24 cellular contexts compared by ENCODE assay signal in the genomic region with DNA sequence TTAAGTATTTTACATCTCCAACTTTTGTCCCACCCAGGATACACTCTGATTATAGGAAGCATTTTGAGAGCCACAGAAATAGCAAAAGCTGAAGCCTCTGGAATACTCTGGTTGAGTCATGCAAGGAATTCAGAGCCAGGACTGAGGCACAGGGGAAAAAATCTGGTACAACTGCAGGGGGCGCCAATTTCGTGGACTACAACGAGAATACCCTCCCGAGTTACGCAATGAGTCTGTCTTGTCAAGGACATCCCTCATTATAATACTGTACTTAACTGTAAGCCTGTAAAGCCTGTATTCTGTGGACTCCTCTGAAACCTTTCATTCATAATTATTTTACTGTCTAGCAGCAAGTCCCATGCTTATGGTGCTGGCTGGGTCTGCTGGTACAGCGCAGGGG. TPM values are rescaled to one million over a fixed set of nuclear protein-coding genes. Genes with fewer than 3 reads are reported as not detected.
DNase-seq lines count a peak whose midpoint lies in the region; ATAC-seq and TF ChIP-seq lines count a peak whose summit lies in the region.
"Had no signal": no experiment of that assay in that cellular context is flagged by ENCODE, and none has a peak within 500 bp of the region (broad histone marks: within the 10 kb centered on the region; RNA-seq: fewer than 3 reads in every experiment).

No MANE protein-coding gene starts in this region.

- no peaks in the 10 kb centered on the region for H3K9me3 ChIP-seq in mammary epithelial cell (replicated peaks; ENCODE audit: insufficient read depth, low read length)
- H3K9me3 ChIP-seq: colonic mucosa, left ventricle myocardium inferior had no signal

- no peaks in the 10 kb centered on the region for H3K27me3 ChIP-seq in mammary epithelial cell (ENCODE audit: insufficient read depth, low read length)

- no peaks in the 10 kb centered on the region for H3K36me3 Mint-ChIP-seq in MCF 10A (ENCODE audit: insufficient read depth, unreplicated experiment)
- H3K36me3 Mint-ChIP-seq: activated naive CD8-positive, alpha-beta T cell treated with anti-CD3 and anti-CD28 coated beads for 36 hours; stimulated activated effector memory CD8-positive, alpha-beta T cell treated with anti-CD3 and anti-CD28 coated beads, Interleukin-12 subunit alpha, Interleukin-12 subunit beta, amount 100 ng/mL, for 72 hours had no signal

- H2AFZ ChIP-seq in mammary epithelial cell (ENCODE audit: low read depth, low read length) = no peak overlapping the region

- no peaks in the 10 kb centered on the region for H3K4me1 ChIP-seq in mammary epithelial cell (ENCODE audit: insufficient read depth, low read length)
- H3K4me1 ChIP-seq: colonic mucosa had no signal

- POLR2A ChIA-PET in MCF 10A (lab: Yijun Ruan, JAX) = interaction anchor here (1.6 kb wide), 1 partner anchor 36 kb away, joined by 4 read pairs; no protein-coding TSS in a partner anchor

- intact Hi-C loops in mammary epithelial cell (cut with micrococcal nuclease) = no loop called here
- intact Hi-C loops in MCF 10A (cut with micrococcal nuclease) = no loop called here

- DNase-seq in mammary epithelial cell (no peak), MCF 10A (ENCODE audit: unreplicated experiment) (no peak), SK-MEL-5 (ENCODE audit: low read depth, low spot score) (peak; percentile 41), fibroblast of villous mesenchyme (ENCODE audit: low read depth) (no peak), GDM1 (lab: John Stamatoyannopoulos, UW) (no peak), activated gamma-delta T cell (lab: John Stamatoyannopoulos, UW) (no peak), glomerular visceral epithelial cell (ENCODE audit: extremely low spot score) (no peak)
- DNase-seq: activated CD4-positive, alpha-beta T cell treated with anti-CD3 and anti-CD28 coated beads for 1 hour; activated CD8-positive, alpha-beta memory T cell treated with anti-CD3 and anti-CD28 coated beads, Interleukin-2, amount 50 U/mL, for 4 hours; activated naive CD8-positive, alpha-beta T cell treated with anti-CD3 and anti-CD28 coated beads for 36 hours; Calu3; colonic mucosa; hippocampal formation; left ventricle myocardium inferior; NCI-H187; NCI-H526 treated with DMSO at 0.1 percent for 48 hours; T-helper 17 cell; trophoblast cell had no signal

- H3K79me2 ChIP-seq in mammary epithelial cell (ENCODE audit: insufficient read depth, low read length) = no peaks in the 10 kb centered on the region

- in situ Hi-C loops in mammary epithelial cell (cut with MboI; ENCODE audit: low sequenced_read_pairs in 2 of 2) (no loop called here), SK-MEL-5 (cut with HindIII; ENCODE audit: low pct_unique_long_range_greater_than_20kb, low sequenced_read_pairs) (no loop called here)

- TF ChIP-seq CTCF in mammary epithelial cell (conservative IDR thresholded peaks at IDR 0.05 in 1 of 2, IDR thresholded peaks at IDR 0.05 in 1 of 2; ENCODE audit: extremely low read depth in 1 of 2, insufficient read depth in 1 of 2, low read depth in 1 of 2, low read length in 2 of 2) (peak; percentile 13 to 17), MCF 10A (IDR thresholded peaks at IDR 0.05; ENCODE audit: unreplicated experiment) (no peak), fibroblast of villous mesenchyme (IDR thresholded peaks at IDR 0.05; ENCODE audit: insufficient read depth, low read depth, low read length) (peak; percentile 12)

- CTCF ChIA-PET in mammary epithelial cell (lab: Charles Lee; ENCODE audit: low non-redundant PET) = no interaction called here
- CTCF ChIA-PET in MCF 10A (lab: Yijun Ruan, JAX) = no interaction called here

- WGBS in mammary epithelial cell (ENCODE audit: low coverage, missing lambda C conversion rate) = 63% methylated on average over 6 of the region's 6 CpGs

- H3K36me3 ChIP-seq in mammary epithelial cell (ENCODE audit: insufficient read depth, low read length) = no peaks in the 10 kb centered on the region
- H3K36me3 ChIP-seq: colonic mucosa, left ventricle myocardium inferior had no signal

- H3K27ac ChIP-seq in mammary epithelial cell (ENCODE audit: insufficient read depth, low read depth, low read length) = no peak overlapping the region
- H3K27ac ChIP-seq: colonic mucosa, KMS-11, left ventricle myocardium inferior had no signal

- H3K9me3 Mint-ChIP-seq in MCF 10A (ENCODE audit: unreplicated experiment) = no peaks in the 10 kb centered on the region
- H3K9me3 Mint-ChIP-seq: activated naive CD8-positive, alpha-beta T cell treated with anti-CD3 and anti-CD28 coated beads for 36 hours; stimulated activated effector memory CD8-positive, alpha-beta T cell treated with anti-CD3 and anti-CD28 coated beads, Interleukin-12 subunit alpha, Interleukin-12 subunit beta, amount 100 ng/mL, for 72 hours had no signal

- H3K27ac Mint-ChIP-seq in MCF 10A (ENCODE audit: low read depth, unreplicated experiment) = no peak overlapping the region
- H3K27ac Mint-ChIP-seq: activated naive CD8-positive, alpha-beta T cell treated with anti-CD3 and anti-CD28 coated beads for 36 hours; stimulated activated effector memory CD8-positive, alpha-beta T cell treated with anti-CD3 and anti-CD28 coated beads, Interleukin-12 subunit alpha, Interleukin-12 subunit beta, amount 100 ng/mL, for 72 hours; T-helper 17 cell had no signal

- H3K4me3 ChIP-seq in mammary epithelial cell (replicated peaks in 1 of 3; ENCODE audit: insufficient read depth in 1 of 3, low read depth in 2 of 3, low read length in 3 of 3) (no peak overlapping the region), fibroblast of villous mesenchyme (ENCODE audit: low read depth, low read length) (no peak overlapping the region)
- H3K4me3 ChIP-seq: colonic mucosa, left ventricle myocardium inferior had no signal

- H3K9ac ChIP-seq in mammary epithelial cell (ENCODE audit: insufficient read depth, low read length) = no peak overlapping the region
- H3K9ac ChIP-seq: KMS-11 had no signal

- no peaks in the 10 kb centered on the region for H4K20me1 ChIP-seq in mammary epithelial cell (ENCODE audit: insufficient read depth, low read length)

- BruUV-seq in mammary epithelial cell (replicated peaks; lab: Mats Ljungman, UMichigan) = no TSS peak
- BruUV-seq in MCF 10A (replicated peaks; lab: Mats Ljungman, UMichigan) = no TSS peak

- no peaks in the 10 kb centered on the region for H3K4me1 Mint-ChIP-seq in MCF 10A (ENCODE audit: insufficient read depth, unreplicated experiment)
- H3K4me1 Mint-ChIP-seq: activated naive CD8-positive, alpha-beta T cell treated with anti-CD3 and anti-CD28 coated beads for 36 hours; stimulated activated effector memory CD8-positive, alpha-beta T cell treated with anti-CD3 and anti-CD28 coated beads, Interleukin-12 subunit alpha, Interleukin-12 subunit beta, amount 100 ng/mL, for 72 hours had no signal

- dilution Hi-C loops in mammary epithelial cell (cut with HindIII; ENCODE audit: low sequenced_read_pairs) = no loop called here

- peaks cover 19% of the 10 kb centered on the region for H3K27me3 Mint-ChIP-seq in MCF 10A (ENCODE audit: insufficient read depth, unreplicated experiment)

- ATAC-seq in HG02588 (IDR thresholded peaks at IDR 0.05; ENCODE audit: unreplicated experiment) = no peak
- ATAC-seq: stimulated activated effector memory CD8-positive, alpha-beta T cell treated with anti-CD3 and anti-CD28 coated beads, Interleukin-12 subunit alpha, Interleukin-12 subunit beta, amount 100 ng/mL, for 72 hours; T-helper 17 cell had no signal

- no peak overlapping the region for H3K4me2 ChIP-seq in mammary epithelial cell (ENCODE audit: insufficient read depth, low read depth, low read length)
- H3K4me2 ChIP-seq: KMS-11 had no signal

- no peak overlapping the region for H3K4me3 Mint-ChIP-seq in MCF 10A (ENCODE audit: unreplicated experiment)
- H3K4me3 Mint-ChIP-seq: activated naive CD8-positive, alpha-beta T cell treated with anti-CD3 and anti-CD28 coated beads for 36 hours; stimulated activated effector memory CD8-positive, alpha-beta T cell treated with anti-CD3 and anti-CD28 coated beads, Interleukin-12 subunit alpha, Interleukin-12 subunit beta, amount 100 ng/mL, for 72 hours; T-helper 17 cell had no signal

RNA-seq across cellular contexts. Expression of gene HOXB1, which starts 7.8 kb away (rescaled TPM):
- total RNA-seq in mammary epithelial cell = not detected
- polyA plus RNA-seq in mammary epithelial cell = not detected
- polyA minus RNA-seq in mammary epithelial cell = not detected
- total RNA-seq in MCF 10A (2022) = not detected in 2 replicates
- not detected in 2 replicates for total RNA-seq in SK-MEL-5 (2014; rRNA removed; shearing (Covaris generic))
- polyA plus RNA-seq in SK-MEL-5 (2015; cell fraction: cytosol; rRNA removed) = not detected in 2 replicates
- not detected in 2 replicates for polyA plus RNA-seq in SK-MEL-5 (2015; cell fraction: nucleus; rRNA removed)
- total RNA-seq in fibroblast of villous mesenchyme = not detected in 2 replicates
- total RNA-seq: activated naive CD8-positive, alpha-beta T cell treated with anti-CD3 and anti-CD28 coated beads for 36 hours; Calu3; colonic mucosa; left ventricle myocardium inferior; RPMI7951; sciatic nerve; T-helper 17 cell had no signal
- polyA plus RNA-seq: neural cell had no signal

RNA-seq across cellular contexts. Expression of gene HOXB2, which starts 21.9 kb away (rescaled TPM):
- total RNA-seq in mammary epithelial cell (10 to 100 TPM in 1 of 2 donors, 1 to 10 TPM in 1; 3.3 to 18.9 TPM), MCF 10A (2022) (3.0 and 4.8 TPM in 2 replicates), fibroblast of villous mesenchyme (4.3 and 4.5 TPM in 2 replicates)
- 6.7 TPM for polyA plus RNA-seq in mammary epithelial cell
- polyA minus RNA-seq in mammary epithelial cell = 2.8 TPM
- total RNA-seq in SK-MEL-5 (2014; rRNA removed; shearing (Covaris generic)) = not detected in 2 replicates
- polyA plus RNA-seq in SK-MEL-5 (2015; cell fraction: cytosol; rRNA removed) = 0.30 TPM in 1 of 2 replicates, not detected in the other
- polyA plus RNA-seq in SK-MEL-5 (2015; cell fraction: nucleus; rRNA removed) = not detected in 2 replicates
- polyA plus RNA-seq: neural cell had no signal

RNA-seq across cellular contexts. Expression of gene HOXB4, which starts 55.2 kb away (rescaled TPM):
- under 1 TPM; 0.16 to 0.17 TPM for total RNA-seq in mammary epithelial cell
- 0.01 TPM for polyA plus RNA-seq in mammary epithelial cell
- polyA minus RNA-seq in mammary epithelial cell = not detected
- 0.21 and 0.44 TPM in 2 replicates for total RNA-seq in MCF 10A (2022)
- total RNA-seq in SK-MEL-5 (2014; rRNA removed; shearing (Covaris generic)) = 0.16 and 0.48 TPM in 2 replicates
- polyA plus RNA-seq in SK-MEL-5 (2015; cell fraction: cytosol; rRNA removed) = 0.08 TPM in 2 replicates
- 0.75 and 1.8 TPM in 2 replicates for polyA plus RNA-seq in SK-MEL-5 (2015; cell fraction: nucleus; rRNA removed)
- total RNA-seq in fibroblast of villous mesenchyme = 1.7 and 1.9 TPM in 2 replicates
- polyA plus RNA-seq: neural cell had no signal
